Comparison of ENCODE assay signal across 8 cellular contexts in genomic region chr12:98561846-98562245, GRCh38.
"Had no signal": no experiment of that assay in that cellular context is flagged by ENCODE, and none has a peak within 500 bp of the region (broad histone marks: within the 10 kb centered on the region; RNA-seq: fewer than 3 reads in every experiment).

No MANE protein-coding gene starts in this region.

- H3K4me3 ChIP-seq: GM12878 had no signal

- FAIRE-seq: G401.6, GM12878, GM12891, GM12892, GM18507, GM19239 had no signal

- DNase-seq: GDM1, GF-D8 had no signal

- ATAC-seq: GM12878 had no signal
